In the genomic region with DNA sequence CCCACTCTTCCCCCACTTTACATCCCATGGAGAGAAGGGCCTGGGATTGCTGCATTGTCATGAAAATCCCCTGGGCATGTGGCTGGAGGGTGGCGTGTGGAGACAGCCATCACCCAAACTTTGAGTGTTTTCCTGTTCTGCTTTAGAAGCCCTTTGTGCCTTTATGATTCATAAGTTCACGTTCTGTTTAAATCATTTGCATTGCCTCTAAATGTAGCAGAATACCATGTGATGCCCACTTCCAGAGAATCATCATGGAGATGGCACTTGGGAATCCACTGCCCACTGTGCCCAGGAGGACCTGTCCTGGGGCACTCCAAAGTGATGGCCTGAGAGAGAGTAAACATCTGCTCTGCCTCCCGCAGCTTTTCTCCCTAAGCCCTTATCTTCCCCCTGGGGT, we compare ENCODE assay signal across 1 cellular context.
TF ChIP-seq lines count a peak whose summit lies in the region.

No MANE protein-coding gene starts in this region.

TF ChIP-seq in H1, 55 proteins besides CTCF, POLR2A, EP300 and RAD21:
- TF ChIP-seq SRF (IDR thresholded peaks at IDR 0.05; ENCODE audit: low read depth, low read length) (no peak), RFX5 (IDR thresholded peaks at IDR 0.05; ENCODE audit: borderline replicate concordance, low read depth, low read length) (no peak), EZH2 (IDR thresholded peaks at IDR 0.05; ENCODE audit: low read depth, low read length, severe bottlenecking) (no peak), SAP30 (IDR thresholded peaks at IDR 0.05; ENCODE audit: insufficient read depth, insufficient replicate concordance, low read length) (no peak), PHF8 (conservative IDR thresholded peaks at IDR 0.05; ENCODE audit: low read depth, low read length) (no peak), POLR2AphosphoS5 (IDR thresholded peaks at IDR 0.05; ENCODE audit: low read depth, low read length) (no peak), NRF1 (IDR thresholded peaks at IDR 0.05; ENCODE audit: low read depth, low read length) (no peak), HDAC6 (IDR thresholded peaks at IDR 0.05; ENCODE audit: low read depth, low read length) (no peak), CBX5 (IDR thresholded peaks at IDR 0.05; ENCODE audit: low read depth, low read length) (no peak), RNF2 (IDR thresholded peaks at IDR 0.05; ENCODE audit: borderline replicate concordance, low read depth, low read length, missing control alignments, poor library complexity, severe bottlenecking) (no peak), BCL11A (IDR thresholded peaks at IDR 0.05; ENCODE audit: low read depth in 2 of 2, low read length in 2 of 2) (no peak)
- TF ChIP-seq, protein P1, sequence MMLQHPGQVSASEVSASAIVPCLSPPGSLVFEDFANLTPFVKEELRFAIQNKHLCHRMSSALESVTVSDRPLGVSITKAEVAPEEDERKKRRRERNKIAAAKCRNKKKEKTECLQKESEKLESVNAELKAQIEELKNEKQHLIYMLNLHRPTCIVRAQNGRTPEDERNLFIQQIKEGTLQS (IDR thresholded peaks at IDR 0.05; ENCODE audit: insufficient read depth, low read depth, low read length) = no peak
